ENCODE assay signal across 8 cellular contexts in the genomic region with DNA sequence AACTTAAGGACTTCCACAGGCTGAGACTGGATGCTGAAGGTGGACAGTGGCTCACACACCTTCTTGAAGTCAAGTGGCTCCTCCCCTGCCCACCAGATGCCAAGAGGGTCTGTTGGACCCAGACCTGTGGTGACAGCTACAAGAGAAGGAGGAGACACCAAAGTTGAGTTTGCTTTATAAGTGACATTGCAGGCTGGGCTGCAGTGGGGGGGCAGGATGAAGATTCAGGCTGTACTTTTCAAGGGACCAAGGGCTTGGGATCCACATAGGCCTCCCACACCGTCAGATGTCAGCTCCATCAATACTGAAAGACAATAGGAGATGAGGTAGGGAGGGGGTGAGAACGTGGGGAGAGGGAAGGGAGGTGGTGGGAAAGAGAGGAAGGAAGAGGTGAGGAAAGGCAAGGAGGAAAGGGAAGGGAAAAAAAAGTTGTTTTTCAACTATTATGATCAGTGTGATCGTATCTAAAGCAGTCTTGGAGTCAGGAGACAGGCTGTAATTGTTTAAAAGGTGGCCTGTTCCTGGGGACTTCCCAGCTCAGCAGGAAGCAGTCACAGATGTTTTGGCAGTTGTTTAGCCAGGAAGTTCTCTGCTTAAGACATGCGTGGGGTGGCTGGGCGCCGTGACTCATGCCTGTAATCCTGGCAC.
DNase-seq lines count a peak whose midpoint lies in the region; ATAC-seq and TF ChIP-seq lines count a peak whose summit lies in the region.

No MANE protein-coding gene starts in this region.

- intact Hi-C loops in prostate gland (cut with DNase I): no loop called here

- no peak for TF ChIP-seq POLR2A in prostate gland (IDR thresholded peaks at IDR 0.05)

- no peak overlapping the region for H3K9ac ChIP-seq in Karpas-422 (ENCODE audit: low read length)

- no peak overlapping the region for H3K27ac ChIP-seq in ACC112 (ENCODE audit: low read depth, low read length)
- H3K27ac ChIP-seq in prostate gland: no peak overlapping the region
- no peak overlapping the region for H3K27ac ChIP-seq in Karpas-422 (ENCODE audit: low read length)

- no peak for TF ChIP-seq CTCF in fibroblast of mammary gland (conservative IDR thresholded peaks at IDR 0.05; ENCODE audit: control insufficient read depth, insufficient read depth, low read depth, low read length)
- TF ChIP-seq CTCF in prostate gland (IDR thresholded peaks at IDR 0.05): no peak

- DNase-seq in Kasumi-1 (lab: John Stamatoyannopoulos, UW) (peak; percentile 88), fibroblast of mammary gland (ENCODE audit: low read depth) (peak; percentile 85), prostate gland (ENCODE audit: low spot score) (peak; percentile 12), Karpas-422 (no peak), NOMO-1 (lab: John Stamatoyannopoulos, UW; ENCODE audit: unreplicated experiment in 2 of 2) (no peak)
- peak; percentile 71 for DNase-seq in activated CD8-positive, alpha-beta memory T cell treated with anti-CD3 and anti-CD28 coated beads, Interleukin-2, amount 50 U/mL, for 4 hours

- H3K4me3 ChIP-seq in ACC112 (ENCODE audit: low read depth, low read length) (no peak overlapping the region), fibroblast of mammary gland (ENCODE audit: control insufficient read depth, low read depth, low read length) (no peak overlapping the region), prostate gland (no peak overlapping the region), Karpas-422 (ENCODE audit: low read length) (no peak overlapping the region)

- H3K79me2 ChIP-seq in ACC112 (ENCODE audit: control insufficient read depth, insufficient read depth, low read length, unreplicated experiment): no peaks in the 10 kb centered on the region
- H3K79me2 ChIP-seq in Karpas-422 (ENCODE audit: low read length): no peaks in the 10 kb centered on the region

- H3K36me3 ChIP-seq in ACC112 (ENCODE audit: insufficient read depth, low read length): no peaks in the 10 kb centered on the region
- H3K36me3 ChIP-seq in prostate gland: no peaks in the 10 kb centered on the region
- no peaks in the 10 kb centered on the region for H3K36me3 ChIP-seq in Karpas-422 (ENCODE audit: insufficient read depth, low read length)

- H3K27me3 ChIP-seq in ACC112 (ENCODE audit: insufficient read depth, low read length) (no peaks in the 10 kb centered on the region), prostate gland (replicated peaks; ENCODE audit: insufficient read depth) (no peaks in the 10 kb centered on the region), Karpas-422 (ENCODE audit: low read length) (no peaks in the 10 kb centered on the region)

- H3K4me1 ChIP-seq in ACC112 (ENCODE audit: control insufficient read depth, insufficient read depth, low read length, unreplicated experiment) (no peaks in the 10 kb centered on the region), prostate gland (replicated peaks) (no peaks in the 10 kb centered on the region), Karpas-422 (ENCODE audit: low read length) (no peaks in the 10 kb centered on the region)

- H3K9me3 ChIP-seq in prostate gland: no peaks in the 10 kb centered on the region
- no peaks in the 10 kb centered on the region for H3K9me3 ChIP-seq in Karpas-422 (ENCODE audit: low read length)

- ATAC-seq in GM19468 (IDR thresholded peaks at IDR 0.05; ENCODE audit: extremely low read depth, unreplicated experiment): peak; percentile 63

- H3K9me2 ChIP-seq in Karpas-422 (replicated peaks; ENCODE audit: insufficient read depth, low read length): no peaks in the 10 kb centered on the region

- WGBS in prostate gland: 45% methylated on average over 6 of the region's 6 CpGs

- peak overlapping the region; percentile 92 for H2AFZ ChIP-seq in ACC112 (ENCODE audit: low read length, unreplicated experiment)
- H2AFZ ChIP-seq in Karpas-422 (ENCODE audit: low read length): no peak overlapping the region

- H4K20me1 ChIP-seq in Karpas-422 (ENCODE audit: insufficient read depth, low read depth, low read length): no peaks in the 10 kb centered on the region

- H3K4me2 ChIP-seq in Karpas-422 (ENCODE audit: low read depth, low read length, poor library complexity, severe bottlenecking): no peak overlapping the region

Comparison
In these comparisons a context has a peak if more than half of its experiments do, and no peak if none do; other contexts are left out.
1. DNase-seq: peak in Kasumi-1 (2 of 2), activated CD8-positive, alpha-beta memory T cell treated with anti-CD3 and anti-CD28 coated beads, Interleukin-2, amount 50 U/mL, for 4 hours (single experiment), fibroblast of mammary gland (single experiment) and prostate gland (single experiment); none in Karpas-422 (single experiment) and NOMO-1 (0 of 2).